ENCODE assay signal across 12 cellular contexts in genomic region chr22:19488884-19489843, GRCh38. TPM values are rescaled to one million over a fixed set of nuclear protein-coding genes. Genes with fewer than 3 reads are reported as not detected.
DNase-seq lines count a peak whose midpoint lies in the region; ATAC-seq, FAIRE-seq and TF ChIP-seq lines count a peak whose summit lies in the region.
"Had no signal": no experiment of that assay in that cellular context is flagged by ENCODE, and none has a peak within 500 bp of the region (broad histone marks: within the 10 kb centered on the region; RNA-seq: fewer than 3 reads in every experiment).

No MANE protein-coding gene starts in this region.

- DNase-seq in BJ (ENCODE audit: low read depth) (no peak), LNCaP clone FGC (ENCODE audit: low read depth) (no peak), cerebellum (ENCODE audit: low spot score) (peak; percentile 30), left lobe of liver (ENCODE audit: low spot score) (no peak), GM19239 (ENCODE audit: insufficient read length, low spot score) (no peak)
- DNase-seq: GOT3; NCI-H1092 treated with DMSO at 0.1 percent for 48 hours; NK-92 treated with Interleukin-12 subunit alpha and Interleukin-12 subunit beta, amount 100 ng/mL, for 24 hours; T-helper 9 cell had no signal

- ATAC-seq in left lobe of liver (peak; percentile 65), HG03159 (IDR thresholded peaks at IDR 0.05; ENCODE audit: unreplicated experiment) (no peak), GM18505 (IDR thresholded peaks at IDR 0.05; ENCODE audit: unreplicated experiment) (no peak), GM19324 (IDR thresholded peaks at IDR 0.05; ENCODE audit: low FRiP score, unreplicated experiment) (no peak)

- TF ChIP-seq POLR2A in GM18505 (IDR thresholded peaks at IDR 0.05; ENCODE audit: borderline replicate concordance, extremely low read depth, insufficient read depth, insufficient read length), result no peak

- FAIRE-seq in GM19239 (lab: Jason Lieb, UNC), result no peak

- no peaks in the 10 kb centered on the region for H3K36me3 ChIP-seq in BJ (ENCODE audit: control insufficient read depth, insufficient read depth, low read length)

- H3K4me3 ChIP-seq in BJ (ENCODE audit: low read depth, low read length) (no peak overlapping the region), LNCaP clone FGC (ENCODE audit: low read depth, low read length) (no peak overlapping the region)

- TF ChIP-seq CTCF in BJ (IDR thresholded peaks at IDR 0.05; ENCODE audit: insufficient read depth, low read depth, low read length) (0 out of 2 replicates have a peak, but pooled peaks have one; percentile 27), LNCaP clone FGC (IDR thresholded peaks at IDR 0.05; ENCODE audit: control insufficient read depth, extremely low read depth, insufficient read depth) (peak; percentile 43)

- CTCF ChIA-PET in BJ (lab: Yijun Ruan, JAX), result interaction anchor here (0.6 to 1.8 kb wide), 2 partner anchors 141 to 142 kb away, joined by 3 to 5 read pairs; no protein-coding TSS in a partner anchor

- POLR2A ChIA-PET in BJ (lab: Charles Lee), result no interaction called here

- no peaks in the 10 kb centered on the region for H3K27me3 ChIP-seq in BJ (ENCODE audit: control insufficient read depth, insufficient read depth, low read length)

RNA-seq across cellular contexts. Expression of gene CDC45, which starts 9.4 kb away (rescaled TPM):
- 12.9 and 13.8 TPM in 2 replicates for polyA plus RNA-seq in BJ (2011; rRNA removed)
- 8.1 and 12.1 TPM in 2 replicates for polyA minus RNA-seq in BJ (2011; rRNA and poly(A)+ RNA removed)
- total RNA-seq in cerebellum (7.4 TPM), left lobe of liver (0.65 TPM)

RNA-seq across cellular contexts. Expression of gene UFD1, which starts 10.2 kb away (rescaled TPM):
- 129 and 135 TPM in 2 replicates for polyA plus RNA-seq in BJ (2011; rRNA removed)
- 58.0 and 133 TPM in 2 replicates for polyA minus RNA-seq in BJ (2011; rRNA and poly(A)+ RNA removed)
- total RNA-seq in cerebellum (16.3 TPM), left lobe of liver (28.4 TPM)

RNA-seq across cellular contexts. Expression of gene CLDN5, which starts 35.0 kb away (rescaled TPM):
- 0.05 TPM in 1 of 2 replicates, not detected in the other for polyA plus RNA-seq in BJ (2011; rRNA removed)
- polyA minus RNA-seq in BJ (2011; rRNA and poly(A)+ RNA removed), result not detected in 2 replicates
- total RNA-seq in cerebellum, result 52.7 TPM
- 10.4 TPM for total RNA-seq in left lobe of liver

RNA-seq across cellular contexts. Expression of gene C22orf39, which starts 41.7 kb away (rescaled TPM):
- 14.9 and 16.3 TPM in 2 replicates for polyA plus RNA-seq in BJ (2011; rRNA removed)
- 10.2 and 14.1 TPM in 2 replicates for polyA minus RNA-seq in BJ (2011; rRNA and poly(A)+ RNA removed)
- total RNA-seq in cerebellum, result 42.0 TPM
- total RNA-seq in left lobe of liver, result 12.0 TPM

RNA-seq across cellular contexts. Expression of gene MRPL40, which starts 56.8 kb away (rescaled TPM):
- polyA plus RNA-seq in BJ (2011; rRNA removed), result 35.5 and 43.5 TPM in 2 replicates
- 6.5 and 9.1 TPM in 2 replicates for polyA minus RNA-seq in BJ (2011; rRNA and poly(A)+ RNA removed)
- 6.6 TPM for total RNA-seq in cerebellum
- 27.8 TPM for total RNA-seq in left lobe of liver
